In the genomic region with DNA sequence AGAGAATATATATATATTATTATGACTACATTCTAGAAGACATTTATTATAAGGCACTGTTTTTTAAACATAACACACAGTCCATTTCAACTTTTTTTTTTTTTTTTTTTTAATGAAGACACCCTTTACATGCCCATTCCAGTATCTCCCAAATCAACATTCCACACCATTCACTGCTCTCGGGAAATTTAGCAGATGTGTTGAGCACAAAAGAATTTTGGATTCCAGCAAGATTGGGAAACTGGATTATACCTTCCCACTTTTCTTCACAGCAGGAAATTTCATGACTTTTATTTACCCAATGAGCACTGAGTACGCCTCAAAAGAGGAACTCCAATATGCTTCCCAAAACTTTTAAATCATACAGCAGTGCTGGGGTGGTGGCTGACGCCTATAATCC, we compare ENCODE assay signal across 26 cellular contexts.
"Had no signal": no experiment of that assay in that cellular context is flagged by ENCODE, and none has a peak within 500 bp of the region (broad histone marks: within the 10 kb centered on the region; RNA-seq: fewer than 3 reads in every experiment).

No MANE protein-coding gene starts in this region.

- DNase-seq: activated CD4-positive, alpha-beta T cell treated with anti-CD3 and anti-CD28 coated beads for 48 hours; activated CD4-positive, alpha-beta T cell treated with anti-CD3 and anti-CD28 coated beads, Interleukin-2, amount 50 U/mL, for 4 hours; activated CD8-positive, alpha-beta T cell treated with anti-CD3 and anti-CD28 coated beads, Interleukin-2, amount 10 ng/mL, durations not matched to agents 7 days and 5 days; activated effector memory CD4-positive, alpha-beta T cell treated with Interleukin-2 at 50 U/mL for 16 hours; activated naive CD4-positive, alpha-beta T cell; activated T-cell treated with anti-CD3 and anti-CD28 coated beads, Interleukin-2, amount 50 U/mL, for 24 hours; amniotic stem cell; body of pancreas; KG1; NCI-H1048; NCI-H146; NCI-H187 treated with DMSO at 0.1 percent for 48 hours; NCI-H2081 treated with DMSO at 0.1 percent for 48 hours; NCI-H446; NCI-H524; NCI-H774; T-cell; T-helper 2 cell; T1000 had no signal

- H3K4me1 ChIP-seq: body of pancreas had no signal

- H3K4me1 Mint-ChIP-seq: activated naive CD4-positive, alpha-beta T cell treated with anti-CD3 and anti-CD28 coated beads, Interleukin-2, amount 50 U/mL, for 24 hours; central memory CD8-positive, alpha-beta T cell; T-cell had no signal

- H3K4me3 ChIP-seq: ascending aorta, body of pancreas, SK-N-MC had no signal

- H3K9me3 ChIP-seq: ascending aorta, body of pancreas had no signal

- H3K27ac Mint-ChIP-seq: activated CD8-positive, alpha-beta T cell treated with anti-CD3 and anti-CD28 coated beads, Interleukin-2, amount 10 ng/mL, durations not matched to agents 7 days and 5 days; activated naive CD4-positive, alpha-beta T cell treated with anti-CD3 and anti-CD28 coated beads, Interleukin-2, amount 50 U/mL, for 24 hours; activated T-cell treated with anti-CD3 and anti-CD28 coated beads, Interleukin-2, amount 50 U/mL, for 24 hours; activated T-helper 1 cell treated with anti-CD3 and anti-CD28 coated beads, Interleukin-12 subunit alpha, Interleukin-12 subunit beta, Interleukin-2, Interleukin-4 antibody, amounts not matched to agents 30 ng/mL and 10 ng/mL and 1 ng/mL, durations not matched to agents 14 hours and 24 hours and 36 hours; T-cell had no signal

- H3K4me3 Mint-ChIP-seq: activated CD8-positive, alpha-beta T cell treated with anti-CD3 and anti-CD28 coated beads, Interleukin-2, amount 10 ng/mL, durations not matched to agents 7 days and 5 days; activated naive CD4-positive, alpha-beta T cell treated with anti-CD3 and anti-CD28 coated beads, Interleukin-2, amount 50 U/mL, for 24 hours; activated T-cell treated with anti-CD3 and anti-CD28 coated beads, Interleukin-2, amount 50 U/mL, for 24 hours; activated T-helper 1 cell treated with anti-CD3 and anti-CD28 coated beads, Interleukin-12 subunit alpha, Interleukin-12 subunit beta, Interleukin-2, Interleukin-4 antibody, amounts not matched to agents 30 ng/mL and 10 ng/mL and 1 ng/mL, durations not matched to agents 14 hours and 24 hours and 36 hours; central memory CD8-positive, alpha-beta T cell; T-cell had no signal

- H3K36me3 Mint-ChIP-seq: activated naive CD4-positive, alpha-beta T cell treated with anti-CD3 and anti-CD28 coated beads, Interleukin-2, amount 50 U/mL, for 24 hours; T-cell had no signal

- H3K27ac ChIP-seq: ascending aorta, body of pancreas had no signal

- H3K36me3 ChIP-seq: ascending aorta had no signal

- H3K27me3 ChIP-seq: ascending aorta, body of pancreas had no signal

- H3K9me3 Mint-ChIP-seq: activated naive CD4-positive, alpha-beta T cell treated with anti-CD3 and anti-CD28 coated beads, Interleukin-2, amount 50 U/mL, for 24 hours; central memory CD8-positive, alpha-beta T cell had no signal

- ATAC-seq: activated CD4-positive, CD25-positive, alpha-beta regulatory T cell treated with anti-CD3 and anti-CD28 coated beads, Interleukin-2, amount 50 U/mL, for 24 hours; activated CD8-positive, alpha-beta T cell treated with anti-CD3 and anti-CD28 coated beads, Interleukin-2, amount 10 ng/mL, durations not matched to agents 7 days and 5 days; body of pancreas; Right ventricle myocardium inferior; T-cell had no signal
